ENCODE assay signal across 1 cellular context in genomic region chr6:31493875-31494694, GRCh38.
TF ChIP-seq lines count a peak whose summit lies in the region.

No MANE protein-coding gene starts in this region.

TF ChIP-seq in K562, 482 proteins besides CTCF, POLR2A, EP300 and RAD21 (continued from another document and continues in another):
- TF ChIP-seq AFF1 (IDR thresholded peaks at IDR 0.05; ENCODE audit: low read depth in 1 of 2, partially characterized antibody in 2 of 2) = peak in 1 of 2 experiments; percentile 26
- no peak for TF ChIP-seq DNMT1 (IDR thresholded peaks at IDR 0.05)
- TF ChIP-seq NCOR1 (IDR thresholded peaks at IDR 0.05) = no peak; the same call in 1 of the 2 replicates
- TF ChIP-seq HMGN3 (IDR thresholded peaks at IDR 0.05; ENCODE audit: borderline replicate concordance, extremely low read depth, insufficient read length, low read depth, low read length) = no peak
- TF ChIP-seq FOXA1 (IDR thresholded peaks at IDR 0.05; ENCODE audit: borderline replicate concordance) = no peak
- no peak; a peak in 1 of 4 replicates for TF ChIP-seq NONO (IDR thresholded peaks at IDR 0.05; ENCODE audit: low read depth in 2 of 2, low read length in 1 of 2)
- TF ChIP-seq CHD4 (IDR thresholded peaks at IDR 0.05; ENCODE audit: insufficient read depth, insufficient replicate concordance, low read depth, low read length, poor library complexity, severe bottlenecking) = no peak
- no peak for TF ChIP-seq CREB3L1 (IDR thresholded peaks at IDR 0.05; ENCODE audit: borderline replicate concordance, low read depth)
- no peak for TF ChIP-seq ZNF121 (CRISPR knock-in tag; conservative IDR thresholded peaks at IDR 0.05)
- TF ChIP-seq ZNF384 (IDR thresholded peaks at IDR 0.05; ENCODE audit: low read depth, low read length) = 0 out of 2 replicates have a peak, but pooled peaks have one; percentile 27
- TF ChIP-seq ZNF174 (CRISPR knock-in tag; IDR thresholded peaks at IDR 0.05) = no peak
- TF ChIP-seq, protein P1, sequence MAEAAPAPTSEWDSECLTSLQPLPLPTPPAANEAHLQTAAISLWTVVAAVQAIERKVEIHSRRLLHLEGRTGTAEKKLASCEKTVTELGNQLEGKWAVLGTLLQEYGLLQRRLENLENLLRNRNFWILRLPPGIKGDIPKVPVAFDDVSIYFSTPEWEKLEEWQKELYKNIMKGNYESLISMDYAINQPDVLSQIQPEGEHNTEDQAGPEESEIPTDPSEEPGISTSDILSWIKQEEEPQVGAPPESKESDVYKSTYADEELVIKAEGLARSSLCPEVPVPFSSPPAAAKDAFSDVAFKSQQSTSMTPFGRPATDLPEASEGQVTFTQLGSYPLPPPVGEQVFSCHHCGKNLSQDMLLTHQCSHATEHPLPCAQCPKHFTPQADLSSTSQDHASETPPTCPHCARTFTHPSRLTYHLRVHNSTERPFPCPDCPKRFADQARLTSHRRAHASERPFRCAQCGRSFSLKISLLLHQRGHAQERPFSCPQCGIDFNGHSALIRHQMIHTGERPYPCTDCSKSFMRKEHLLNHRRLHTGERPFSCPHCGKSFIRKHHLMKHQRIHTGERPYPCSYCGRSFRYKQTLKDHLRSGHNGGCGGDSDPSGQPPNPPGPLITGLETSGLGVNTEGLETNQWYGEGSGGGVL (CRISPR knock-in tag; IDR thresholded peaks at IDR 0.05) = no peak
- no peak for TF ChIP-seq TCF15 (CRISPR knock-in tag; IDR thresholded peaks at IDR 0.05)
- TF ChIP-seq, protein P2, sequence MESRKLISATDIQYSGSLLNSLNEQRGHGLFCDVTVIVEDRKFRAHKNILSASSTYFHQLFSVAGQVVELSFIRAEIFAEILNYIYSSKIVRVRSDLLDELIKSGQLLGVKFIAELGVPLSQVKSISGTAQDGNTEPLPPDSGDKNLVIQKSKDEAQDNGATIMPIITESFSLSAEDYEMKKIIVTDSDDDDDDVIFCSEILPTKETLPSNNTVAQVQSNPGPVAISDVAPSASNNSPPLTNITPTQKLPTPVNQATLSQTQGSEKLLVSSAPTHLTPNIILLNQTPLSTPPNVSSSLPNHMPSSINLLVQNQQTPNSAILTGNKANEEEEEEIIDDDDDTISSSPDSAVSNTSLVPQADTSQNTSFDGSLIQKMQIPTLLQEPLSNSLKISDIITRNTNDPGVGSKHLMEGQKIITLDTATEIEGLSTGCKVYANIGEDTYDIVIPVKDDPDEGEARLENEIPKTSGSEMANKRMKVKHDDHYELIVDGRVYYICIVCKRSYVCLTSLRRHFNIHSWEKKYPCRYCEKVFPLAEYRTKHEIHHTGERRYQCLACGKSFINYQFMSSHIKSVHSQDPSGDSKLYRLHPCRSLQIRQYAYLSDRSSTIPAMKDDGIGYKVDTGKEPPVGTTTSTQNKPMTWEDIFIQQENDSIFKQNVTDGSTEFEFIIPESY (CRISPR knock-in tag; IDR thresholded peaks at IDR 0.05) = peak; percentile 57; the same call in 1 of the 2 replicates
- no peak for TF ChIP-seq BRCA1 (IDR thresholded peaks at IDR 0.05)
- TF ChIP-seq BRCA1 (CRISPR knock-in tag; IDR thresholded peaks at IDR 0.05) = no peak
- TF ChIP-seq PRPF4 (IDR thresholded peaks at IDR 0.05; ENCODE audit: insufficient read depth, low read depth, low read length, poor library complexity, severe bottlenecking) = no peak
- TF ChIP-seq RCOR1 (IDR thresholded peaks at IDR 0.05; ENCODE audit: borderline replicate concordance in 1 of 2, low read depth in 2 of 2, low read length in 2 of 2) = peak in 1 of 2 experiments; percentile 82; a peak in 2 of 4 replicates
- TF ChIP-seq SMAD4 (CRISPR knock-in tag; conservative IDR thresholded peaks at IDR 0.05) = peak; percentile 44; the same call in 1 of the 2 replicates
- no peak for TF ChIP-seq RBM17 (IDR thresholded peaks at IDR 0.05; ENCODE audit: borderline replicate concordance, low read depth, low read length)
- peak in 1 of 2 experiments; percentile 15; a peak in 1 of 4 replicates for TF ChIP-seq SIN3A (IDR thresholded peaks at IDR 0.05; ENCODE audit: borderline replicate concordance in 2 of 2, control insufficient read depth in 1 of 2, low read depth in 2 of 2, low read length in 2 of 2)
- no peak for TF ChIP-seq PHTF2 (CRISPR knock-in tag; IDR thresholded peaks at IDR 0.05)
- TF ChIP-seq LEF1 (IDR thresholded peaks at IDR 0.05) = no peak
- TF ChIP-seq, protein P3, sequence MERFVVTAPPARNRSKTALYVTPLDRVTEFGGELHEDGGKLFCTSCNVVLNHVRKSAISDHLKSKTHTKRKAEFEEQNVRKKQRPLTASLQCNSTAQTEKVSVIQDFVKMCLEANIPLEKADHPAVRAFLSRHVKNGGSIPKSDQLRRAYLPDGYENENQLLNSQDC (CRISPR knock-in tag; IDR thresholded peaks at IDR 0.05) = no peak
- peak; percentile 29 for TF ChIP-seq CCNT2 (IDR thresholded peaks at IDR 0.05; ENCODE audit: borderline replicate concordance, extremely low read depth, insufficient read length, low read depth, low read length)
- TF ChIP-seq ZNF445 (CRISPR knock-in tag; IDR thresholded peaks at IDR 0.05; ENCODE audit: low read depth) = no peak
- no peak for TF ChIP-seq ZNF518B (CRISPR knock-in tag; IDR thresholded peaks at IDR 0.05)
- TF ChIP-seq, protein P4, sequence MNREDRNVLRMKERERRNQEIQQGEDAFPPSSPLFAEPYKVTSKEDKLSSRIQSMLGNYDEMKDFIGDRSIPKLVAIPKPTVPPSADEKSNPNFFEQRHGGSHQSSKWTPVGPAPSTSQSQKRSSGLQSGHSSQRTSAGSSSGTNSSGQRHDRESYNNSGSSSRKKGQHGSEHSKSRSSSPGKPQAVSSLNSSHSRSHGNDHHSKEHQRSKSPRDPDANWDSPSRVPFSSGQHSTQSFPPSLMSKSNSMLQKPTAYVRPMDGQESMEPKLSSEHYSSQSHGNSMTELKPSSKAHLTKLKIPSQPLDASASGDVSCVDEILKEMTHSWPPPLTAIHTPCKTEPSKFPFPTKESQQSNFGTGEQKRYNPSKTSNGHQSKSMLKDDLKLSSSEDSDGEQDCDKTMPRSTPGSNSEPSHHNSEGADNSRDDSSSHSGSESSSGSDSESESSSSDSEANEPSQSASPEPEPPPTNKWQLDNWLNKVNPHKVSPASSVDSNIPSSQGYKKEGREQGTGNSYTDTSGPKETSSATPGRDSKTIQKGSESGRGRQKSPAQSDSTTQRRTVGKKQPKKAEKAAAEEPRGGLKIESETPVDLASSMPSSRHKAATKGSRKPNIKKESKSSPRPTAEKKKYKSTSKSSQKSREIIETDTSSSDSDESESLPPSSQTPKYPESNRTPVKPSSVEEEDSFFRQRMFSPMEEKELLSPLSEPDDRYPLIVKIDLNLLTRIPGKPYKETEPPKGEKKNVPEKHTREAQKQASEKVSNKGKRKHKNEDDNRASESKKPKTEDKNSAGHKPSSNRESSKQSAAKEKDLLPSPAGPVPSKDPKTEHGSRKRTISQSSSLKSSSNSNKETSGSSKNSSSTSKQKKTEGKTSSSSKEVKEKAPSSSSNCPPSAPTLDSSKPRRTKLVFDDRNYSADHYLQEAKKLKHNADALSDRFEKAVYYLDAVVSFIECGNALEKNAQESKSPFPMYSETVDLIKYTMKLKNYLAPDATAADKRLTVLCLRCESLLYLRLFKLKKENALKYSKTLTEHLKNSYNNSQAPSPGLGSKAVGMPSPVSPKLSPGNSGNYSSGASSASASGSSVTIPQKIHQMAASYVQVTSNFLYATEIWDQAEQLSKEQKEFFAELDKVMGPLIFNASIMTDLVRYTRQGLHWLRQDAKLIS (CRISPR knock-in tag; IDR thresholded peaks at IDR 0.05) = no peak
- no peak for TF ChIP-seq ELF2 (CRISPR knock-in tag; IDR thresholded peaks at IDR 0.05)
- TF ChIP-seq, protein P5, sequence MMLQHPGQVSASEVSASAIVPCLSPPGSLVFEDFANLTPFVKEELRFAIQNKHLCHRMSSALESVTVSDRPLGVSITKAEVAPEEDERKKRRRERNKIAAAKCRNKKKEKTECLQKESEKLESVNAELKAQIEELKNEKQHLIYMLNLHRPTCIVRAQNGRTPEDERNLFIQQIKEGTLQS (IDR thresholded peaks at IDR 0.05) = no peak
- TF ChIP-seq, protein P5 (CRISPR knock-in tag; conservative IDR thresholded peaks at IDR 0.05) = no peak
- TF ChIP-seq POLR3A (IDR thresholded peaks at IDR 0.05; ENCODE audit: borderline replicate concordance, extremely low read depth, insufficient read depth, insufficient read length) = no peak
- TF ChIP-seq SETDB1 (IDR thresholded peaks at IDR 0.05; ENCODE audit: low read length) = no peak
- peak; percentile 91 for TF ChIP-seq XRCC5 (IDR thresholded peaks at IDR 0.05; ENCODE audit: low read depth, low read length)
- no peak for TF ChIP-seq ZNF696 (CRISPR knock-in tag; conservative IDR thresholded peaks at IDR 0.05)
- TF ChIP-seq SMARCB1 (IDR thresholded peaks at IDR 0.05; ENCODE audit: insufficient read length, low read depth) = no peak
- TF ChIP-seq ZNF175 (CRISPR knock-in tag; IDR thresholded peaks at IDR 0.05; ENCODE audit: low read depth) = no peak
- TF ChIP-seq FUS (optimal IDR thresholded peaks at IDR 0.05; ENCODE audit: low read depth, low read length) = no peak
- no peak for TF ChIP-seq ELK3 (CRISPR knock-in tag; IDR thresholded peaks at IDR 0.05)
- no peak for TF ChIP-seq CSDE1 (IDR thresholded peaks at IDR 0.05)
- no peak for TF ChIP-seq ILK (tag; IDR thresholded peaks at IDR 0.05; ENCODE audit: borderline replicate concordance, low read depth)
